ENCODE assay signal across 17 cellular contexts in the genomic region with DNA sequence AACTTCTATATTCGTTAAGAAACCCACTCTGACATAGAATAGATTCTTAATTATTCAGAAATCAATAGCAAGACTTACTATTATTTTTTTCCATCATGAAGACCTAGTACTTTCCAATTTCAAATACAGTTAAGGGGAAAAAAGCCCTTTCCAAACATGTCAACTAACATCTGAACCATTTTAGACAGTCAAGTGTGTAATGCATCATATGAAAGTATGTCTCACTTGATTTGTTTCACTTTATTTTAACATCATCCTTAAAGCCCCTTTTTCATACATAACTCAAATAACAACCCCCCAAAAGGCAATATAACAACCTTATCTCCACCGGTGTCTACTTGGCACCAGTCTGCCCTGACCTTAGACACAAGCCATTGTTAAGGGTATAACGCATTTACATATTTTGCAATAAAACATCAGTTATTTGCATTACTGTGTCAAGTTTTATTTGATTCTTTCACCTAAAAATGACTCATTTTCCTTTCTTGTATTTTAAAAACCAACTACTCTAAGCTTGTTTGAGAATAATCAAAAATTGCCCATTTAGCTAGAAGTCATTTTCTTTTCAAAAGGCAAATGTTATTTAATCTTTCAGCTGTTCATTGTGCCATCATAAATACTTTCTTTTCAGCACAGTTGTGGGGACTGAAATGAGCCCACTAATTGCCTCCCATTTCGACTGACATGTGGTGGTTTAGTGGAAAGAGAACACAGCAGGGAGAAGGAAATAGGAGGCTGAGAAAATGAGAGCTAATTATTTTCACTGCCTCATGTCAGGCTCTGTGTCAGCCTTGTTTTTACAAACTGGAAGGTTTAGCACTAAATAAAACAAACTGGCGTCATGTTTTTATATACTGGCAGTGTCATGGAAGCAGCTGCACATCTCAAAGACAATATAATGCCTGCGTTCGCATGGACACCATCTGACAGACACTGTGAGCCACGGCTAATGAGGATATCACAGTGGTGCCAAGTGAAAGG.
A peak's percentile ranks its signal among the peaks of the same experiment; 100 is the strongest.
DNase-seq lines count a peak whose midpoint lies in the region; ATAC-seq and TF ChIP-seq lines count a peak whose summit lies in the region.
"Had no signal": no experiment of that assay in that cellular context is flagged by ENCODE, and none has a peak within 500 bp of the region (broad histone marks: within the 10 kb centered on the region; RNA-seq: fewer than 3 reads in every experiment).

No MANE protein-coding gene starts in this region.

- TF ChIP-seq CTCF in endodermal cell (conservative IDR thresholded peaks at IDR 0.05) (no peak), natural killer cell (IDR thresholded peaks at IDR 0.05) (no peak), esophagus muscularis mucosa (IDR thresholded peaks at IDR 0.05) (no peak), GM23338 (conservative IDR thresholded peaks at IDR 0.05; ENCODE audit: low read depth in 2 of 2) (no peak)

- H2AFZ ChIP-seq in GM23338: no peak overlapping the region

- TF ChIP-seq POLR2A in esophagus muscularis mucosa (IDR thresholded peaks at IDR 0.05; ENCODE audit: low read depth): no peak

- no peaks in the 10 kb centered on the region for H3F3A ChIP-seq in GM23338 (replicated peaks; ENCODE audit: low read depth)

- H3K27me3 ChIP-seq in endodermal cell (ENCODE audit: control insufficient read depth, insufficient read depth, low read length, poor library complexity, severe bottlenecking): no peaks in the 10 kb centered on the region
- H3K27me3 ChIP-seq in esophagus muscularis mucosa: no peaks in the 10 kb centered on the region
- H3K27me3 ChIP-seq in GM23338 (ENCODE audit: insufficient read depth): no peaks in the 10 kb centered on the region
- H3K27me3 ChIP-seq: gastrocnemius medialis, thyroid gland had no signal

- ATAC-seq in GM19023 (IDR thresholded peaks at IDR 0.05; ENCODE audit: unreplicated experiment): no peak
- no peak for ATAC-seq in natural killer cell
- ATAC-seq in GM23338: no peak
- ATAC-seq: gastrocnemius medialis, right cardiac atrium had no signal

- H3K4me3 Mint-ChIP-seq in endodermal cell (no peak overlapping the region), natural killer cell (no peak overlapping the region), GM23338 (no peak overlapping the region)
- H3K4me3 Mint-ChIP-seq: activated CD4-positive, alpha-beta T cell treated with anti-CD3 and anti-CD28 coated beads, Interleukin-2, amount 10 ng/mL, durations not matched to agents 24 days and 14 days; activated T-cell treated with anti-CD3 and anti-CD28 coated beads, Interleukin-2, amount 50 U/mL, for 24 hours had no signal

- H3K4me3 ChIP-seq in endodermal cell (ENCODE audit: low read length) (no peak overlapping the region), esophagus muscularis mucosa (no peak overlapping the region), GM23338 (no peak overlapping the region)
- H3K4me3 ChIP-seq: gastrocnemius medialis, lung, thyroid gland had no signal

- intact Hi-C loops in natural killer cell (cut with micrococcal nuclease): no loop called here
- intact Hi-C loops in esophagus muscularis mucosa (cut with DNase I): no loop called here

- no peaks in the 10 kb centered on the region for H3K9me2 ChIP-seq in GM23338 (ENCODE audit: insufficient read depth)

- DNase-seq in DMS 273 (lab: John Stamatoyannopoulos, UW; ENCODE audit: unreplicated experiment) (peak; percentile 80), NCI-H1417 (lab: John Stamatoyannopoulos, UW) (peak in 2 of 3 experiments; percentile 45 to 86), NCI-H345 treated with DMSO at 0.1 percent for 48 hours (lab: John Stamatoyannopoulos, UW; ENCODE audit: unreplicated experiment) (peak; percentile 20), endodermal cell (no peak), natural killer cell (no peak), esophagus muscularis mucosa (ENCODE audit: extremely low spot score) (no peak), GM23338 (ENCODE audit: low spot score) (no peak)
- DNase-seq: activated CD4-positive, alpha-beta T cell treated with anti-CD3 and anti-CD28 coated beads, Interleukin-2, amount 10 ng/mL, durations not matched to agents 24 days and 14 days; activated T-cell treated with anti-CD3 and anti-CD28 coated beads, Interleukin-2, amount 50 U/mL, for 24 hours; gastrocnemius medialis; right cardiac atrium; Right ventricle myocardium superior; stimulated activated CD4-positive, alpha-beta T cell treated with anti-CD3 and anti-CD28 coated beads, Interleukin-2, amount 100 ng/mL, for 48 hours; T-helper 9 cell; thyroid gland had no signal

- H3K27ac ChIP-seq in endodermal cell (ENCODE audit: low read depth, low read length): peak overlapping the region; percentile 86
- H3K27ac ChIP-seq in esophagus muscularis mucosa (replicated peaks in 1 of 4): peak overlapping the region in 1 of 4 donors; percentile 16
- H3K27ac ChIP-seq in GM23338 (ENCODE audit: low read depth): no peak overlapping the region
- H3K27ac ChIP-seq: gastrocnemius medialis, thyroid gland had no signal

- H3K9me3 Mint-ChIP-seq in endodermal cell: no peaks in the 10 kb centered on the region
- no peaks in the 10 kb centered on the region for H3K9me3 Mint-ChIP-seq in natural killer cell
- H3K9me3 Mint-ChIP-seq in GM23338: no peaks in the 10 kb centered on the region
- H3K9me3 Mint-ChIP-seq: activated CD4-positive, alpha-beta T cell treated with anti-CD3 and anti-CD28 coated beads, Interleukin-2, amount 10 ng/mL, durations not matched to agents 24 days and 14 days; activated T-cell treated with anti-CD3 and anti-CD28 coated beads, Interleukin-2, amount 50 U/mL, for 24 hours had no signal

- H3K9me3 ChIP-seq in endodermal cell (ENCODE audit: control insufficient read depth, low read length): no peaks in the 10 kb centered on the region
- no peaks in the 10 kb centered on the region for H3K9me3 ChIP-seq in esophagus muscularis mucosa
- H3K9me3 ChIP-seq: gastrocnemius medialis, thyroid gland had no signal

- no peaks in the 10 kb centered on the region for H3K79me2 ChIP-seq in GM23338 (replicated peaks; ENCODE audit: insufficient read depth)

- no peak overlapping the region for H3K4me2 ChIP-seq in GM23338

- no peak for TF ChIP-seq EP300 in esophagus muscularis mucosa (IDR thresholded peaks at IDR 0.05)

- no peak overlapping the region for H3K27ac Mint-ChIP-seq in endodermal cell
- no peak overlapping the region for H3K27ac Mint-ChIP-seq in natural killer cell
- no peak overlapping the region for H3K27ac Mint-ChIP-seq in GM23338
- H3K27ac Mint-ChIP-seq: activated CD4-positive, alpha-beta T cell treated with anti-CD3 and anti-CD28 coated beads, Interleukin-2, amount 10 ng/mL, durations not matched to agents 24 days and 14 days; activated T-cell treated with anti-CD3 and anti-CD28 coated beads, Interleukin-2, amount 50 U/mL, for 24 hours had no signal

- no peak overlapping the region for H3K9ac ChIP-seq in endodermal cell (ENCODE audit: extremely low read depth, low read length, poor library complexity, severe bottlenecking)

- H3K36me3 ChIP-seq in endodermal cell (ENCODE audit: control insufficient read depth, insufficient read depth, low read length) (no peaks in the 10 kb centered on the region), esophagus muscularis mucosa (peaks cover 0 to 3% (median 0%) of the 10 kb centered on the region in 4 donors), GM23338 (ENCODE audit: insufficient read depth) (no peaks in the 10 kb centered on the region)
- H3K36me3 ChIP-seq: gastrocnemius medialis, thyroid gland had no signal

- no peaks in the 10 kb centered on the region for H3K4me1 Mint-ChIP-seq in endodermal cell
- no peaks in the 10 kb centered on the region for H3K4me1 Mint-ChIP-seq in natural killer cell
- peaks cover 36% of the 10 kb centered on the region for H3K4me1 Mint-ChIP-seq in GM23338
- H3K4me1 Mint-ChIP-seq: activated CD4-positive, alpha-beta T cell treated with anti-CD3 and anti-CD28 coated beads, Interleukin-2, amount 10 ng/mL, durations not matched to agents 24 days and 14 days had no signal

- no peaks in the 10 kb centered on the region for H4K20me1 ChIP-seq in GM23338 (replicated peaks; ENCODE audit: insufficient read depth)

- H3K36me3 Mint-ChIP-seq in endodermal cell (ENCODE audit: low read depth) (no peaks in the 10 kb centered on the region), natural killer cell (no peaks in the 10 kb centered on the region), GM23338 (ENCODE audit: low read depth) (no peaks in the 10 kb centered on the region)

- H3K4me1 ChIP-seq in endodermal cell (ENCODE audit: control insufficient read depth, insufficient read depth, low read length): no peaks in the 10 kb centered on the region
- peaks cover 0 to 20% (median 9%) of the 10 kb centered on the region in 4 donors for H3K4me1 ChIP-seq in esophagus muscularis mucosa
- peaks cover 26% of the 10 kb centered on the region for H3K4me1 ChIP-seq in GM23338 (ENCODE audit: insufficient read depth)
- H3K4me1 ChIP-seq: gastrocnemius medialis, thyroid gland had no signal

- WGBS in endodermal cell (ENCODE audit: insufficient coverage in 1 of 2, insufficient read length in 1 of 2), 2 experiments: 70 to 85% methylated on average over 7 to 8 of the region's 8 CpGs
- WGBS in esophagus muscularis mucosa: 64% methylated on average over 8 of the region's 8 CpGs

- H3K27me3 Mint-ChIP-seq in endodermal cell (ENCODE audit: insufficient read depth): no peaks in the 10 kb centered on the region
- H3K27me3 Mint-ChIP-seq in natural killer cell (ENCODE audit: low read depth in 2 of 2): peaks cover 0 to 1% of the 10 kb centered on the region in 2 donors
- peaks cover 3% of the 10 kb centered on the region for H3K27me3 Mint-ChIP-seq in GM23338 (ENCODE audit: insufficient read depth, low read depth, poor library complexity)

TF ChIP-seq in GM23338, 12 proteins besides CTCF, POLR2A, EP300 and RAD21 (continues in another document):
- TF ChIP-seq ETS1 (IDR thresholded peaks at IDR 0.05): no peak
- no peak for TF ChIP-seq EZH2phosphoT487 (IDR thresholded peaks at IDR 0.05; ENCODE audit: unreplicated experiment)
- no peak for TF ChIP-seq EZH2 (IDR thresholded peaks at IDR 0.05; ENCODE audit: low read depth, unreplicated experiment)

Comparison
In these comparisons a context has a peak if more than half of its experiments do, and no peak if none do; other contexts are left out.
1. DNase-seq: peak in DMS 273 (single experiment), NCI-H1417 (2 of 3) and NCI-H345 treated with DMSO at 0.1 percent for 48 hours (single experiment); none in endodermal cell (single experiment), natural killer cell (single experiment), esophagus muscularis mucosa (single experiment) and GM23338 (single experiment).